Comparison of ENCODE assay signal across 12 cellular contexts in genomic region chr12:96402061-96402460, GRCh38. TPM values are rescaled to one million over a fixed set of nuclear protein-coding genes. Genes with fewer than 3 reads are reported as not detected.
DNase-seq lines count a peak whose midpoint lies in the region; ATAC-seq, FAIRE-seq and TF ChIP-seq lines count a peak whose summit lies in the region.
"Had no signal": no experiment of that assay in that cellular context is flagged by ENCODE, and none has a peak within 500 bp of the region (broad histone marks: within the 10 kb centered on the region; RNA-seq: fewer than 3 reads in every experiment).

No MANE protein-coding gene starts in this region.

- CTCF ChIA-PET in endothelial cell of umbilical vein (lab: Charles Lee) = interaction anchor here (1.5 to 7.9 kb wide), 5 partner anchors 10 to 114 kb away, joined by 10 to 66 read pairs (median 52); no protein-coding TSS in a partner anchor

- H3K27ac ChIP-seq in Peyer's patch (peak overlapping the region in 3 of 4 donors; percentile 94 to 98 (median 98)), endothelial cell of umbilical vein (ENCODE audit: insufficient read depth, low read depth, low read length) (peak overlapping the region; percentile 99), smooth muscle cell (ENCODE audit: low read depth) (no peak overlapping the region)

- H4K20me1 ChIP-seq in endothelial cell of umbilical vein (replicated peaks; ENCODE audit: control insufficient read depth, extremely low read depth, insufficient read depth, low read length) (no peaks in the 10 kb centered on the region), smooth muscle cell (ENCODE audit: low read depth) (peaks cover 21% of the 10 kb centered on the region)

- H3K4me2 ChIP-seq in endothelial cell of umbilical vein (ENCODE audit: insufficient read depth, low read length) (peak overlapping the region; percentile 90), smooth muscle cell (peak overlapping the region; percentile 98)

- TF ChIP-seq CTCF in Peyer's patch (IDR thresholded peaks at IDR 0.05) = no peak
- TF ChIP-seq CTCF in endothelial cell of umbilical vein (IDR thresholded peaks at IDR 0.05; ENCODE audit: extremely low read depth in 1 of 2, insufficient read depth in 1 of 2, low read depth in 1 of 2, low read length in 2 of 2) = no peak
- TF ChIP-seq CTCF in smooth muscle cell (IDR thresholded peaks at IDR 0.05; ENCODE audit: borderline replicate concordance, insufficient read depth, poor library complexity, severe bottlenecking) = no peak

- no peaks in the 10 kb centered on the region for H3K36me3 Mint-ChIP-seq in activated T-cell treated with anti-CD3 and anti-CD28 coated beads, Interleukin-2, amount 50 U/mL, for 4 hours (ENCODE audit: insufficient read depth)

- peaks cover 21% of the 10 kb centered on the region for H3F3A ChIP-seq in smooth muscle cell (ENCODE audit: low read depth)

- dilution Hi-C loops in endothelial cell of umbilical vein (cut with MboI; ENCODE audit: extremely low pct_ligation_motif_present, low sequenced_read_pairs) = no loop called here

- no peak for FAIRE-seq in endothelial cell of umbilical vein (lab: Jason Lieb, UNC)
- FAIRE-seq: bronchial epithelial cell, H54 had no signal

- peaks cover 0 to 7% (median 0%) of the 10 kb centered on the region in 4 donors for H3K4me1 ChIP-seq in Peyer's patch
- H3K4me1 ChIP-seq in endothelial cell of umbilical vein (ENCODE audit: control insufficient read depth, extremely low read depth, insufficient read depth, low read length) = peaks cover 25% of the 10 kb centered on the region
- H3K4me1 ChIP-seq in smooth muscle cell (ENCODE audit: low read depth) = peaks cover 27% of the 10 kb centered on the region

- TF ChIP-seq POLR2A in Peyer's patch (IDR thresholded peaks at IDR 0.05) (no peak), endothelial cell of umbilical vein (IDR thresholded peaks at IDR 0.05; ENCODE audit: low read depth, low read length) (no peak)

- H3K79me2 ChIP-seq in endothelial cell of umbilical vein (ENCODE audit: control insufficient read depth, insufficient read depth, low read length) = peaks cover 38% of the 10 kb centered on the region
- peaks cover 28% of the 10 kb centered on the region for H3K79me2 ChIP-seq in smooth muscle cell (ENCODE audit: low read depth)

- H3K27me3 ChIP-seq in Peyer's patch (no peaks in the 10 kb centered on the region), endothelial cell of umbilical vein (ENCODE audit: control insufficient read depth in 2 of 2, insufficient read depth in 2 of 2, low read length in 2 of 2) (no peaks in the 10 kb centered on the region), smooth muscle cell (ENCODE audit: low read depth) (no peaks in the 10 kb centered on the region)

- no peak overlapping the region for H2AFZ ChIP-seq in endothelial cell of umbilical vein (ENCODE audit: low read depth, low read length)
- no peak overlapping the region for H2AFZ ChIP-seq in smooth muscle cell (ENCODE audit: low read depth)

- no peaks in the 10 kb centered on the region for H3K9me1 ChIP-seq in endothelial cell of umbilical vein (replicated peaks; ENCODE audit: control insufficient read depth, extremely low read depth, insufficient read depth, low read length)

- WGBS in smooth muscle cell (ENCODE audit: low lambda C conversion rate) = 84% methylated on average over 6 of the region's 6 CpGs

- peak overlapping the region; percentile 99 for H3K9ac ChIP-seq in endothelial cell of umbilical vein (replicated peaks; ENCODE audit: extremely low read depth, insufficient read depth, low read length)
- no peak overlapping the region for H3K9ac ChIP-seq in smooth muscle cell (ENCODE audit: low read depth)

- H3K4me3 Mint-ChIP-seq in activated T-cell treated with anti-CD3 and anti-CD28 coated beads, Interleukin-2, amount 50 U/mL, for 4 hours = peak overlapping the region; percentile 87

- H3K36me3 ChIP-seq in Peyer's patch = no peaks in the 10 kb centered on the region
- H3K36me3 ChIP-seq in endothelial cell of umbilical vein (ENCODE audit: control insufficient read depth in 2 of 2, extremely low read depth in 1 of 2, insufficient read depth in 2 of 2, low read length in 2 of 2) = no peaks in the 10 kb centered on the region
- H3K36me3 ChIP-seq in smooth muscle cell (ENCODE audit: low read depth) = no peaks in the 10 kb centered on the region

- BruUV-seq in endothelial cell of umbilical vein (replicated peaks; lab: Mats Ljungman, UMichigan) = no TSS peak

- H3K4me1 Mint-ChIP-seq in activated T-cell treated with anti-CD3 and anti-CD28 coated beads, Interleukin-2, amount 50 U/mL, for 4 hours (ENCODE audit: low read depth) = peaks cover 24% of the 10 kb centered on the region

- H3K4me3 ChIP-seq in Peyer's patch (no peak overlapping the region), endothelial cell of umbilical vein (replicated peaks in 1 of 3; ENCODE audit: insufficient read depth in 1 of 3, low read depth in 1 of 3, low read length in 3 of 3) (no peak overlapping the region), smooth muscle cell (peak overlapping the region; percentile 97)

- H3K9me3 ChIP-seq in Peyer's patch (no peaks in the 10 kb centered on the region), endothelial cell of umbilical vein (replicated peaks; ENCODE audit: control insufficient read depth, insufficient read depth, low read length) (no peaks in the 10 kb centered on the region), smooth muscle cell (replicated peaks; ENCODE audit: low read depth) (no peaks in the 10 kb centered on the region)

- intact Hi-C loops in endothelial cell of umbilical vein (cut with micrococcal nuclease) = loop anchor here (5.0 kb wide), 1 partner anchor 185 kb away; no protein-coding TSS in a partner anchor

- no peak for DNase-seq in activated T-cell treated with anti-CD3 and anti-CD28 coated beads, Interleukin-2, amount 50 U/mL, for 4 hours
- DNase-seq in activated T-cell treated with anti-CD3 and anti-CD28 coated beads, Interleukin-2, amount 50 U/mL, for 48 hours = no peak
- no peak for DNase-seq in Peyer's patch
- no peak for DNase-seq in endothelial cell of umbilical vein (ENCODE audit: low read depth, low spot score)
- no peak for DNase-seq in smooth muscle cell (lab: John Stamatoyannopoulos, UW; ENCODE audit: unreplicated experiment)
- DNase-seq in NCI-H510A (lab: John Stamatoyannopoulos, UW) = no peak
- DNase-seq: activated CD4-positive, CD25-positive, alpha-beta regulatory T cell treated with anti-CD3 and anti-CD28 coated beads, Interleukin-2, amount 50 U/mL, for 72 hours had no signal

- POLR2A ChIA-PET in endothelial cell of umbilical vein (lab: Charles Lee) = interaction anchor here (2.5 to 5.9 kb wide), 2 partner anchors 18 to 45 kb away, joined by 13 to 85 read pairs; no protein-coding TSS in a partner anchor

- no peaks in the 10 kb centered on the region for H3K27me3 Mint-ChIP-seq in activated T-cell treated with anti-CD3 and anti-CD28 coated beads, Interleukin-2, amount 50 U/mL, for 4 hours (ENCODE audit: low read depth)

- no peaks in the 10 kb centered on the region for H3K9me3 Mint-ChIP-seq in activated T-cell treated with anti-CD3 and anti-CD28 coated beads, Interleukin-2, amount 50 U/mL, for 4 hours
- H3K9me3 Mint-ChIP-seq: nephron had no signal

- ATAC-seq in activated T-cell treated with anti-CD3 and anti-CD28 coated beads, Interleukin-2, amount 50 U/mL, for 4 hours = no peak
- ATAC-seq in HG03097 (IDR thresholded peaks at IDR 0.05; ENCODE audit: low FRiP score, unreplicated experiment) (no peak), GM19395 (IDR thresholded peaks at IDR 0.05; ENCODE audit: unreplicated experiment) (no peak)

TF ChIP-seq in endothelial cell of umbilical vein, 7 proteins besides CTCF, POLR2A, EP300 and RAD21:
- TF ChIP-seq JUN (IDR thresholded peaks at IDR 0.05; ENCODE audit: borderline replicate concordance, insufficient read depth, insufficient read length, low read depth) = no peak
- no peak for TF ChIP-seq EZH2 (IDR thresholded peaks at IDR 0.05; ENCODE audit: borderline replicate concordance, low read depth, low read length, severe bottlenecking)
- TF ChIP-seq POLR2AphosphoS5 (IDR thresholded peaks at IDR 0.05; ENCODE audit: insufficient read depth, low read depth, low read length) = no peak
TF ChIP-seq in endothelial cell of umbilical vein: peak in this region for 0.

RNA-seq across cellular contexts. Expression of gene CDK17, which starts 1.8 kb away (rescaled TPM):
- total RNA-seq in activated T-cell treated with anti-CD3 and anti-CD28 coated beads, Interleukin-2, amount 50 U/mL, for 4 hours = 10 to 100 TPM; 29.9 to 37.4 (median 35.8) TPM
- 100 to 1,000 TPM in 1 of 4 donors, 10 to 100 TPM in 3; 41.2 to 126 (median 45.7) TPM for total RNA-seq in Peyer's patch
- total RNA-seq in endothelial cell of umbilical vein = 176 and 193 TPM in 2 replicates
- polyA plus RNA-seq in endothelial cell of umbilical vein = 53.6 and 61.1 TPM in 2 replicates
- 62.9 and 67.5 TPM in 2 replicates for polyA plus RNA-seq in endothelial cell of umbilical vein (2011; cell fraction: cytosol; rRNA removed)
- 180 and 190 TPM in 2 replicates for polyA plus RNA-seq in endothelial cell of umbilical vein (2011; cell fraction: nucleus; rRNA removed)
- polyA plus RNA-seq in endothelial cell of umbilical vein (2012) = 76.5 and 115 TPM in 2 replicates
- 302 and 356 TPM in 2 replicates for polyA minus RNA-seq in endothelial cell of umbilical vein
- polyA minus RNA-seq in endothelial cell of umbilical vein (2011; cell fraction: cytosol; rRNA and poly(A)+ RNA removed) = 32.8 TPM
- polyA minus RNA-seq in endothelial cell of umbilical vein (2011; cell fraction: nucleus; rRNA and poly(A)+ RNA removed) = 1,081 and 1,155 TPM in 2 replicates
- total RNA-seq in smooth muscle cell = 49.8 and 54.1 TPM in 2 replicates
- polyA plus RNA-seq in smooth muscle cell = 16.0 and 19.1 TPM in 2 replicates
